11 cellular contexts compared by ENCODE assay signal in genomic region chr11:116960916-116961315, GRCh38.
DNase-seq lines count a peak whose midpoint lies in the region; ATAC-seq and TF ChIP-seq lines count a peak whose summit lies in the region.
"Had no signal": no experiment of that assay in that cellular context is flagged by ENCODE, and none has a peak within 500 bp of the region (broad histone marks: within the 10 kb centered on the region; RNA-seq: fewer than 3 reads in every experiment).

No MANE protein-coding gene starts in this region.

- no peak for ATAC-seq in HG02571 (IDR thresholded peaks at IDR 0.05; ENCODE audit: unreplicated experiment)
- ATAC-seq: K562 had no signal

- no peaks in the 10 kb centered on the region for H3K27me3 ChIP-seq in hepatocyte
- H3K27me3 ChIP-seq: right lobe of liver had no signal

- H2AFZ ChIP-seq in hepatocyte, result no peak overlapping the region

- H3K27me3 Mint-ChIP-seq in osteocyte (ENCODE audit: unreplicated experiment), result no peaks in the 10 kb centered on the region

- peaks cover 66% of the 10 kb centered on the region for H3K79me2 ChIP-seq in hepatocyte

- peaks cover 43% of the 10 kb centered on the region for H3K4me1 Mint-ChIP-seq in osteocyte (ENCODE audit: unreplicated experiment)

- H3K9me2 ChIP-seq in hepatocyte (replicated peaks; ENCODE audit: insufficient read depth), result no peaks in the 10 kb centered on the region

- POLR2A ChIA-PET in RWPE1 (lab: Yijun Ruan, JAX; ENCODE audit: low non-redundant PET), result no interaction called here

- TF ChIP-seq CTCF in RWPE1 (conservative IDR thresholded peaks at IDR 0.05; ENCODE audit: low read depth) (no peak), epithelial cell of proximal tubule (conservative IDR thresholded peaks at IDR 0.05; ENCODE audit: low read depth, low read length) (no peak), osteocyte (IDR thresholded peaks at IDR 0.05) (no peak), hepatocyte (IDR thresholded peaks at IDR 0.05; ENCODE audit: poor library complexity) (no peak)

- H3K27ac Mint-ChIP-seq in osteocyte (ENCODE audit: unreplicated experiment), result peak overlapping the region; percentile 77
- H3K27ac Mint-ChIP-seq: activated T-helper 2 cell treated with anti-CD3 and anti-CD28 coated beads, Interferon-gamma antibody, Interleukin-2, Interleukin-4, amounts not matched to agents 10 μg/mL and 5 μg/mL and 100 μg/mL, durations not matched to agents 14 hours and 24 hours and 36 hours had no signal

- H4K20me1 ChIP-seq in hepatocyte (ENCODE audit: insufficient read depth, poor library complexity, severe bottlenecking), result peaks cover 22% of the 10 kb centered on the region

- H3K9me3 Mint-ChIP-seq in osteocyte (ENCODE audit: unreplicated experiment), result no peaks in the 10 kb centered on the region
- H3K9me3 Mint-ChIP-seq: activated T-helper 2 cell treated with anti-CD3 and anti-CD28 coated beads, Interferon-gamma antibody, Interleukin-2, Interleukin-4, amounts not matched to agents 10 μg/mL and 5 μg/mL and 100 μg/mL, durations not matched to agents 14 hours and 24 hours and 36 hours had no signal

- WGBS in hepatocyte (ENCODE audit: low lambda C conversion rate, missing lambda C conversion rate), result 75% methylated on average over 3 of the region's 3 CpGs

- H3K36me3 ChIP-seq in hepatocyte (replicated peaks; ENCODE audit: insufficient read depth, low read depth), result no peaks in the 10 kb centered on the region
- H3K36me3 ChIP-seq: right lobe of liver had no signal

- H3K4me2 ChIP-seq in hepatocyte, result no peak overlapping the region

- H3K4me3 ChIP-seq in epithelial cell of proximal tubule (ENCODE audit: low read depth, low read length) (no peak overlapping the region), hepatocyte (no peak overlapping the region)
- H3K4me3 ChIP-seq: K562, right lobe of liver had no signal

- H3K9me3 ChIP-seq in hepatocyte (ENCODE audit: low read depth), result no peaks in the 10 kb centered on the region
- H3K9me3 ChIP-seq: right lobe of liver had no signal

- no peak overlapping the region for H3K4me3 Mint-ChIP-seq in osteocyte (ENCODE audit: unreplicated experiment)

- CTCF ChIA-PET in RWPE1 (lab: Yijun Ruan, JAX), result interaction anchor here (0.6 to 0.9 kb wide), 2 partner anchors 8 to 51 kb away, joined by 3 to 5 read pairs; no protein-coding TSS in a partner anchor

- in situ Hi-C loops in G401 (cut with HindIII; ENCODE audit: low sequenced_read_pairs), result no loop called here

- H3K27ac ChIP-seq in RWPE1 (no peak overlapping the region), hepatocyte (no peak overlapping the region)
- H3K27ac ChIP-seq: right lobe of liver had no signal

- no peaks in the 10 kb centered on the region for H3K4me1 ChIP-seq in hepatocyte (ENCODE audit: insufficient read depth)
- H3K4me1 ChIP-seq: right lobe of liver had no signal

- peaks cover 13% of the 10 kb centered on the region for H3K36me3 Mint-ChIP-seq in osteocyte (ENCODE audit: unreplicated experiment)

- DNase-seq in G401 (ENCODE audit: low spot score) (peak; percentile 40), RWPE1 (ENCODE audit: low spot score) (peak; percentile 38), epithelial cell of proximal tubule (ENCODE audit: low read depth) (peak; percentile 32), osteocyte (ENCODE audit: extremely low spot score, unreplicated experiment) (no peak), hepatocyte (ENCODE audit: low spot score) (no peak), germinal center (ENCODE audit: low spot score) (no peak)
- DNase-seq in activated CD4-positive, CD25-positive, alpha-beta regulatory T cell treated with anti-CD3 and anti-CD28 coated beads, Interleukin-2, amount 50 U/mL, for 72 hours, result no peak
- DNase-seq: right lobe of liver had no signal

Comparison
In these comparisons a context has a peak if more than half of its experiments do, and no peak if none do; other contexts are left out.
1. DNase-seq: peak in G401 (single experiment), RWPE1 (single experiment) and epithelial cell of proximal tubule (single experiment); none in osteocyte (single experiment), hepatocyte (single experiment), activated CD4-positive, CD25-positive, alpha-beta regulatory T cell treated with anti-CD3 and anti-CD28 coated beads, Interleukin-2, amount 50 U/mL, for 72 hours (single experiment) and germinal center (single experiment).